1 cellular context compared by ENCODE assay signal in the genomic region with DNA sequence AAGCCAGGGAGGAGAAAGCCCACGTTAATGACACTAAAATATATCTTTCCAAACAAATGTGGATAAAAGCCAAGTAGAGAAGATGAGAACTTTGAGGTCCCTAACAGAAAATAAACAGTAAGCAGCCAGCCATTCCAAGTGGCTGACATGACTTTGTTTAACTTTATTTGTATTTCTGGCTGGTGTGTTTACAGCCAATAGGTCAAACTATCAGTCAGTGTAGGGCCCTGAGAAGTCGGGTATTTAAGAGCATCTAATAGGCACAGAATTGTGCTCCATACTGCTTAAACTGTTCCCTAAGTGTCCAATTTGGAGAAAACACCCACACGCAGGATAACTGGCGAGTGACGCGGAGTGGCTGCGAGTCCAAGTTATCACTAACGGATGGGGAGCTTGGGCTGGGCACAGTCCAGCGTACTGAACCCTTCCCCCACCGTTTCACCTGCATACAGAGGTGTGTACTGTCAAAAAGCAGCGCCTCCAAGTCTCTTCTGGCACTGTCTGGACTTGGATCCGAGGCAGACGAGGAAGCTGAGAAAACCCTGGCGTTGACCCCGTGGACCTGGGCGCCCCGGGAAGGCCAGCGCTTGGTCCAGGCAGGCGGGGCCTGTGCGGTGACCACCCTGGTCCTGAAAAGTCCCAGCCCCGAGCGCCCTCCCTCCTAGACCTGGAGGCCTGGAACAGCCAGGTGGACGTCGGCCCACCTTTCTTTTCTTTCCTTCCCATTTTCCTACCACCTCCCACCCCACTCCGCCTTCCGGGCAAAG.
TF ChIP-seq lines count a peak whose summit lies in the region.

No MANE protein-coding gene starts in this region.

TF ChIP-seq in HepG2, 621 proteins besides CTCF, POLR2A, EP300 and RAD21 (continued from another document and continues in another):
- 0 out of 2 replicates have a peak, but pooled peaks have one; percentile 7 for TF ChIP-seq ZNF547 (CRISPR knock-in tag; IDR thresholded peaks at IDR 0.05)
- TF ChIP-seq, protein P1, sequence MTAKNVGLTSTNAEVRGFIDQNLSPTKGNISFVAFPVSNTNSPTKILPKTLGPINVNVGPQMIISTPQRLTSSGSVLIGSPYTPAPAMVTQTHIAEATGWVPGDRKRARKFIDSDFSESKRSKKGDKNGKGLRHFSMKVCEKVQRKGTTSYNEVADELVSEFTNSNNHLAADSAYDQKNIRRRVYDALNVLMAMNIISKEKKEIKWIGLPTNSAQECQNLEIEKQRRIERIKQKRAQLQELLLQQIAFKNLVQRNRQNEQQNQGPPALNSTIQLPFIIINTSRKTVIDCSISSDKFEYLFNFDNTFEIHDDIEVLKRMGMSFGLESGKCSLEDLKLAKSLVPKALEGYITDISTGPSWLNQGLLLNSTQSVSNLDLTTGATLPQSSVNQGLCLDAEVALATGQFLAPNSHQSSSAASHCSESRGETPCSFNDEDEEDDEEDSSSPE (CRISPR knock-in tag; IDR thresholded peaks at IDR 0.05), result no peak
- TF ChIP-seq PTBP1 (IDR thresholded peaks at IDR 0.05; ENCODE audit: low read depth, low read length, poor library complexity, severe bottlenecking), result no peak
- TF ChIP-seq, protein P2, sequence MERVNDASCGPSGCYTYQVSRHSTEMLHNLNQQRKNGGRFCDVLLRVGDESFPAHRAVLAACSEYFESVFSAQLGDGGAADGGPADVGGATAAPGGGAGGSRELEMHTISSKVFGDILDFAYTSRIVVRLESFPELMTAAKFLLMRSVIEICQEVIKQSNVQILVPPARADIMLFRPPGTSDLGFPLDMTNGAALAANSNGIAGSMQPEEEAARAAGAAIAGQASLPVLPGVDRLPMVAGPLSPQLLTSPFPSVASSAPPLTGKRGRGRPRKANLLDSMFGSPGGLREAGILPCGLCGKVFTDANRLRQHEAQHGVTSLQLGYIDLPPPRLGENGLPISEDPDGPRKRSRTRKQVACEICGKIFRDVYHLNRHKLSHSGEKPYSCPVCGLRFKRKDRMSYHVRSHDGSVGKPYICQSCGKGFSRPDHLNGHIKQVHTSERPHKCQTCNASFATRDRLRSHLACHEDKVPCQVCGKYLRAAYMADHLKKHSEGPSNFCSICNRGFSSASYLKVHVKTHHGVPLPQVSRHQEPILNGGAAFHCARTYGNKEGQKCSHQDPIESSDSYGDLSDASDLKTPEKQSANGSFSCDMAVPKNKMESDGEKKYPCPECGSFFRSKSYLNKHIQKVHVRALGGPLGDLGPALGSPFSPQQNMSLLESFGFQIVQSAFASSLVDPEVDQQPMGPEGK (CRISPR knock-in tag; IDR thresholded peaks at IDR 0.05), result 0 out of 2 replicates have a peak, but pooled peaks have one; percentile 16
- TF ChIP-seq, protein P3, sequence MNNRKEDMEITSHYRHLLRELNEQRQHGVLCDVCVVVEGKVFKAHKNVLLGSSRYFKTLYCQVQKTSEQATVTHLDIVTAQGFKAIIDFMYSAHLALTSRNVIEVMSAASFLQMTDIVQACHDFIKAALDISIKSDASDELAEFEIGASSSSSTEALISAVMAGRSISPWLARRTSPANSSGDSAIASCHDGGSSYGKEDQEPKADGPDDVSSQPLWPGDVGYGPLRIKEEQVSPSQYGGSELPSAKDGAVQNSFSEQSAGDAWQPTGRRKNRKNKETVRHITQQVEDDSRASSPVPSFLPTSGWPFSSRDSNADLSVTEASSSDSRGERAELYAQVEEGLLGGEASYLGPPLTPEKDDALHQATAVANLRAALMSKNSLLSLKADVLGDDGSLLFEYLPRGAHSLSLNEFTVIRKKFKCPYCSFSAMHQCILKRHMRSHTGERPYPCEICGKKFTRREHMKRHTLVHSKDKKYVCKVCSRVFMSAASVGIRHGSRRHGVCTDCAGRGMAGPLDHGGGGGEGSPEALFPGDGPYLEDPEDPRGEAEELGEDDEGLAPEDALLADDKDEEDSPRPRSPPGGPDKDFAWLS (CRISPR knock-in tag; IDR thresholded peaks at IDR 0.05; ENCODE audit: borderline replicate concordance), result 0 out of 2 replicates have a peak, but pooled peaks have one; percentile 74
- no peak for TF ChIP-seq ELF4 (CRISPR knock-in tag; IDR thresholded peaks at IDR 0.05; ENCODE audit: borderline replicate concordance)
- TF ChIP-seq, protein P4, sequence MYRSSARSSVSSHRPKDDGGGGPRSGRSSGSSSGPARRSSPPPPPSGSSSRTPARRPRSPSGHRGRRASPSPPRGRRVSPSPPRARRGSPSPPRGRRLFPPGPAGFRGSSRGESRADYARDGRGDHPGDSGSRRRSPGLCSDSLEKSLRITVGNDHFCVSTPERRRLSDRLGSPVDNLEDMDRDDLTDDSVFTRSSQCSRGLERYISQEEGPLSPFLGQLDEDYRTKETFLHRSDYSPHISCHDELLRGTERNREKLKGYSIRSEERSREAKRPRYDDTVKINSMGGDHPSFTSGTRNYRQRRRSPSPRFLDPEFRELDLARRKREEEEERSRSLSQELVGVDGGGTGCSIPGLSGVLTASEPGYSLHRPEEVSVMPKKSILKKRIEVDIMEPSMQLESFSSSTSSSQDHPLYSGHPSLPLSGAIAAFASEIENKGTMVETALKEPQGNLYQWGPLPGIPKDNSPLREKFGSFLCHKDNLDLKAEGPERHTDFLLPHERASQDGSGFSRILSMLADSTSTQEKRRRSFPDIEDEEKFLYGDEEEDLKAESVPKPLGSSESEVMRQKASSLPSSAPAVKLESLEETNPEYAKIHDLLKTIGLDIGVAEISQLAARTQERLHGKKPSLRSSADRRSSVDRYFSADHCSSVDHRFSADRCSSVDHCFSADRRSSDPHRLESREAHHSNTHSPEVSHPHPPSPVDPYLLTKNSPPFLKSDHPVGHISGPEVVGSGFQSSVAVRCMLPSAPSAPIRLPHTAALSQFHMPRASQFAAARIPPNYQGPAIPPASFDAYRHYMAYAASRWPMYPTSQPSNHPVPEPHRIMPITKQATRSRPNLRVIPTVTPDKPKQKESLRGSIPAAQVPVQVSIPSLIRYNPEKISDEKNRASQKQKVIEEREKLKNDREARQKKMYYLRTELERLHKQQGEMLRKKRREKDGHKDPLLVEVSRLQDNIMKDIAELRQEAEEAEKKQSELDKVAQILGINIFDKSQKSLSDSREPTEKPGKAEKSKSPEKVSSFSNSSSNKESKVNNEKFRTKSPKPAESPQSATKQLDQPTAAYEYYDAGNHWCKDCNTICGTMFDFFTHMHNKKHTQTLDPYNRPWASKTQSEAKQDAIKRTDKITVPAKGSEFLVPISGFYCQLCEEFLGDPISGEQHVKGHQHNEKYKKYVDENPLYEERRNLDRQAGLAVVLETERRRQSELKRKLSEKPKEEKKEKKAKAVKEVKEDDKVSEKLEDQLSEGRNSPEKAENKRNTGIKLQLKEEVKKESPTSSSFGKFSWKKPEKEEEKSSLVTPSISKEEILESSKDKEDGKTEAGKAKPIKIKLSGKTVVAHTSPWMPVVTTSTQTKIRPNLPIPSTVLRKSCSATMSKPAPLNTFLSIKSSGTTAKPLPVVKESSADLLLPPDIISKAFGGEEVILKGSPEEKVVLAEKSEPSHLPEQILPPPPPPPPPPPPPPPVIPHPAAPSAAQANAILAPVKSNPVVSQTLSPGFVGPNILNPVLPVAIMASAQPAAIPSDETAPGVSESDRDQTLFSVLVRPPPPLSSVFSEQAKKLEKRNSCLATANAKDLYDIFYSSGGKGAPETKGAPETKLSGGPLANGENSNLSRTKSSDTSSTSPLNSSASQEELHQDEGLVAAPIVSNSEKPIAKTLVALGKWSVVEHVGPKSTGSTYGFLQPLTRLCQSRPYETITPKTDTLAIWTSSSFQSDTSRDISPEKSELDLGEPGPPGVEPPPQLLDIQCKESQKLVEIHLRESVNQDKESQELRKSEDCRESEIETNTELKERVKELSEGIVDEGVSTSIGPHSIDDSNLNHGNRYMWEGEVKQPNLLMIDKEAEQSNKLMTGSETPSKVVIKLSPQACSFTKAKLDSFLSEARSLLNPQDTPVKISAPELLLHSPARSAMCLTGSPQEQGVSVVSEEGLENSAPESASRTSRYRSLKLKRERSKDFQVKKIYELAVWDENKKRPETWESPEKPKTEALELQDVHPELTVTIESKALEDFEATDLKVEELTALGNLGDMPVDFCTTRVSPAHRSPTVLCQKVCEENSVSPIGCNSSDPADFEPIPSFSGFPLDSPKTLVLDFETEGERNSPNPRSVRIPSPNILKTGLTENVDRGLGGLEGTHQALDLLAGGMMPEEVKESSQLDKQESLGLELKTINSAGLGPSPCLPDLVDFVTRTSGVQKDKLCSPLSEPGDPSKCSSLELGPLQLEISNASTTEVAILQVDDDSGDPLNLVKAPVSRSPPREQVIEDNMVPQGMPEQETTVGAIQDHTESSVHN (CRISPR knock-in tag; IDR thresholded peaks at IDR 0.05), result no peak
- TF ChIP-seq, protein P5, sequence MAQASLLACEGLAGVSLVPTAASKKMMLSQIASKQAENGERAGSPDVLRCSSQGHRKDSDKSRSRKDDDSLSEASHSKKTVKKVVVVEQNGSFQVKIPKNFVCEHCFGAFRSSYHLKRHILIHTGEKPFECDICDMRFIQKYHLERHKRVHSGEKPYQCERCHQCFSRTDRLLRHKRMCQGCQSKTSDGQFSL (CRISPR knock-in tag; IDR thresholded peaks at IDR 0.05), result no peak
- TF ChIP-seq, protein P6, sequence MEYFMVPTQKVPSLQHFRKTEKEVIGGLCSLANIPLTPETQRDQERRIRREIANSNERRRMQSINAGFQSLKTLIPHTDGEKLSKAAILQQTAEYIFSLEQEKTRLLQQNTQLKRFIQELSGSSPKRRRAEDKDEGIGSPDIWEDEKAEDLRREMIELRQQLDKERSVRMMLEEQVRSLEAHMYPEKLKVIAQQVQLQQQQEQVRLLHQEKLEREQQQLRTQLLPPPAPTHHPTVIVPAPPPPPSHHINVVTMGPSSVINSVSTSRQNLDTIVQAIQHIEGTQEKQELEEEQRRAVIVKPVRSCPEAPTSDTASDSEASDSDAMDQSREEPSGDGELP (IDR thresholded peaks at IDR 0.05; ENCODE audit: borderline replicate concordance, low read depth), result no peak
- TF ChIP-seq SAP130 (CRISPR knock-in tag; IDR thresholded peaks at IDR 0.05; ENCODE audit: low read depth), result peak; percentile 54; the same call in 1 of the 2 replicates
- TF ChIP-seq ARNT2 (CRISPR knock-in tag; IDR thresholded peaks at IDR 0.05; ENCODE audit: low read depth), result 0 out of 2 replicates have a peak, but pooled peaks have one; percentile 5
- peak; percentile 33; the same call in 1 of the 2 replicates for TF ChIP-seq ESRRA (CRISPR knock-in tag; IDR thresholded peaks at IDR 0.05; ENCODE audit: low read depth)
- TF ChIP-seq ZNF33B (CRISPR knock-in tag; IDR thresholded peaks at IDR 0.05), result 0 out of 2 replicates have a peak, but pooled peaks have one; percentile 35
- no peak for TF ChIP-seq HNF4G (IDR thresholded peaks at IDR 0.05; ENCODE audit: borderline replicate concordance, low read depth, low read length)
- TF ChIP-seq HNF4G (CRISPR knock-in tag; IDR thresholded peaks at IDR 0.05; ENCODE audit: borderline replicate concordance, low read depth), result 0 out of 2 replicates have a peak, but pooled peaks have one; percentile 44
- TF ChIP-seq, protein P7, sequence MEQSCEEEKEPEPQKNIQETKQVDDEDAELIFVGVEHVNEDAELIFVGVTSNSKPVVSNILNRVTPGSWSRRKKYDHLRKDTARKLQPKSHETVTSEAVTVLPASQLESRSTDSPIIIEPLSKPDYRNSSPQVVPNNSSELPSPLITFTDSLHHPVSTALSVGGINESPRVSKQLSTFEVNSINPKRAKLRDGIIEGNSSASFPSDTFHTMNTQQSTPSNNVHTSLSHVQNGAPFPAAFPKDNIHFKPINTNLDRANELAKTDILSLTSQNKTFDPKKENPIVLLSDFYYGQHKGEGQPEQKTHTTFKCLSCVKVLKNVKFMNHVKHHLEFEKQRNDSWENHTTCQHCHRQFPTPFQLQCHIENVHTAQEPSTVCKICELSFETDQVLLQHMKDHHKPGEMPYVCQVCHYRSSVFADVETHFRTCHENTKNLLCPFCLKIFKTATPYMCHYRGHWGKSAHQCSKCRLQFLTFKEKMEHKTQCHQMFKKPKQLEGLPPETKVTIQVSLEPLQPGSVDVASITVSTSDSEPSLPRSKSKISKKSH (CRISPR knock-in tag; IDR thresholded peaks at IDR 0.05; ENCODE audit: borderline replicate concordance), result peak; percentile 40; the same call in 1 of the 2 replicates
- TF ChIP-seq MAFK (conservative IDR thresholded peaks at IDR 0.05 in 1 of 2, IDR thresholded peaks at IDR 0.05 in 1 of 2; ENCODE audit: low read length in 2 of 2), result no peak
- peak; percentile 26 for TF ChIP-seq ZNF781 (CRISPR knock-in tag; IDR thresholded peaks at IDR 0.05; ENCODE audit: borderline replicate concordance, not compliant biosample characterization)
- no peak for TF ChIP-seq TCF7 (IDR thresholded peaks at IDR 0.05; ENCODE audit: low read depth)
- TF ChIP-seq, protein P8, sequence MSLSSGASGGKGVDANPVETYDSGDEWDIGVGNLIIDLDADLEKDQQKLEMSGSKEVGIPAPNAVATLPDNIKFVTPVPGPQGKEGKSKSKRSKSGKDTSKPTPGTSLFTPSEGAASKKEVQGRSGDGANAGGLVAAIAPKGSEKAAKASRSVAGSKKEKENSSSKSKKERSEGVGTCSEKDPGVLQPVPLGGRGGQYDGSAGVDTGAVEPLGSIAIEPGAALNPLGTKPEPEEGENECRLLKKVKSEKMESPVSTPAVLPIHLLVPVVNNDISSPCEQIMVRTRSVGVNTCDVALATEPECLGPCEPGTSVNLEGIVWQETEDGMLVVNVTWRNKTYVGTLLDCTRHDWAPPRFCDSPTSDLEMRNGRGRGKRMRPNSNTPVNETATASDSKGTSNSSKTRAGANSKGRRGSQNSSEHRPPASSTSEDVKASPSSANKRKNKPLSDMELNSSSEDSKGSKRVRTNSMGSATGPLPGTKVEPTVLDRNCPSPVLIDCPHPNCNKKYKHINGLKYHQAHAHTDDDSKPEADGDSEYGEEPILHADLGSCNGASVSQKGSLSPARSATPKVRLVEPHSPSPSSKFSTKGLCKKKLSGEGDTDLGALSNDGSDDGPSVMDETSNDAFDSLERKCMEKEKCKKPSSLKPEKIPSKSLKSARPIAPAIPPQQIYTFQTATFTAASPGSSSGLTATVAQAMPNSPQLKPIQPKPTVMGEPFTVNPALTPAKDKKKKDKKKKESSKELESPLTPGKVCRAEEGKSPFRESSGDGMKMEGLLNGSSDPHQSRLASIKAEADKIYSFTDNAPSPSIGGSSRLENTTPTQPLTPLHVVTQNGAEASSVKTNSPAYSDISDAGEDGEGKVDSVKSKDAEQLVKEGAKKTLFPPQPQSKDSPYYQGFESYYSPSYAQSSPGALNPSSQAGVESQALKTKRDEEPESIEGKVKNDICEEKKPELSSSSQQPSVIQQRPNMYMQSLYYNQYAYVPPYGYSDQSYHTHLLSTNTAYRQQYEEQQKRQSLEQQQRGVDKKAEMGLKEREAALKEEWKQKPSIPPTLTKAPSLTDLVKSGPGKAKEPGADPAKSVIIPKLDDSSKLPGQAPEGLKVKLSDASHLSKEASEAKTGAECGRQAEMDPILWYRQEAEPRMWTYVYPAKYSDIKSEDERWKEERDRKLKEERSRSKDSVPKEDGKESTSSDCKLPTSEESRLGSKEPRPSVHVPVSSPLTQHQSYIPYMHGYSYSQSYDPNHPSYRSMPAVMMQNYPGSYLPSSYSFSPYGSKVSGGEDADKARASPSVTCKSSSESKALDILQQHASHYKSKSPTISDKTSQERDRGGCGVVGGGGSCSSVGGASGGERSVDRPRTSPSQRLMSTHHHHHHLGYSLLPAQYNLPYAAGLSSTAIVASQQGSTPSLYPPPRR (CRISPR knock-in tag; IDR thresholded peaks at IDR 0.05; ENCODE audit: borderline replicate concordance), result peak; percentile 56; the same call in 1 of the 2 replicates
